In the genomic region with DNA sequence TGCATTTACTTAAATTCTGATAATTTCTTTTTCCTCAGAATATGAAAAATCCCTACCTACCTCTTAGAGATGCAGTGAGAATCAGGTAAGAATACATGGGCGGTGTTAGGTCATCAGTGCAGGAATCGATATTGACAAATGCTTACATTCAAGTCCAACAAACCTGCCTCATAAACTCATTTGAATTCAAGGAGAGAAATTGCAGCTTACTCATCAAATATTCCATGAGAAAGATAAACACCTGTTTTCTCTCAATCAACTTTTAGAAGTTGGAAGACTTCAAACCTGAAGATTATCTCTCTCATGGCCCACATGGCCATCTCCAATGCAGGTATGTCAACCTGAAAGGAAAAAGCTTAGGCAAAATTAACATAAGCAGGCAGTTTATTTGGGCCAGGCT, we compare ENCODE assay signal across 25 cellular contexts. TPM values are rescaled to one million over a fixed set of nuclear protein-coding genes. Genes with fewer than 3 reads are reported as not detected.
DNase-seq lines count a peak whose midpoint lies in the region; ATAC-seq, FAIRE-seq and TF ChIP-seq lines count a peak whose summit lies in the region.
"Had no signal": no experiment of that assay in that cellular context is flagged by ENCODE, and none has a peak within 500 bp of the region (broad histone marks: within the 10 kb centered on the region; RNA-seq: fewer than 3 reads in every experiment).

No MANE protein-coding gene starts in this region.

- no peaks in the 10 kb centered on the region for H3F3A ChIP-seq in GM23338 (replicated peaks; ENCODE audit: low read depth)

- no peaks in the 10 kb centered on the region for H3K79me2 ChIP-seq in GM23338 (replicated peaks; ENCODE audit: insufficient read depth)
- no peaks in the 10 kb centered on the region for H3K79me2 ChIP-seq in osteoblast (ENCODE audit: insufficient read depth, low read length)

- H2AFZ ChIP-seq in GM23338 (0 out of 2 replicates have a peak overlapping the region, but pooled peaks have one; percentile 25), osteoblast (ENCODE audit: low read length) (no peak overlapping the region)

- 48% methylated on average over 2 of the region's 2 CpGs for WGBS in A549 (ENCODE audit: missing lambda C conversion rate)

- no peak overlapping the region for H3K4me3 Mint-ChIP-seq in GM23338
- H3K4me3 Mint-ChIP-seq: B cell; CD4-positive, alpha-beta T cell; CD8-positive, alpha-beta T cell had no signal

- no peaks in the 10 kb centered on the region; the same call in 1 of the 2 replicates for H3K36me3 ChIP-seq in GM23338 (ENCODE audit: insufficient read depth)
- no peaks in the 10 kb centered on the region for H3K36me3 ChIP-seq in osteoblast (ENCODE audit: insufficient read depth, low read length)
- no peaks in the 10 kb centered on the region for H3K36me3 ChIP-seq in SJCRH30
- H3K36me3 ChIP-seq: BLaER1 treated with 17β-estradiol and CSF1 and Interleukin-3, amounts not matched to agents 10 nM and 100 nM had no signal

- H3K27ac ChIP-seq in A549 = no peak overlapping the region
- no peak overlapping the region for H3K27ac ChIP-seq in GM23338 (ENCODE audit: low read depth)
- no peak overlapping the region for H3K27ac ChIP-seq in osteoblast (ENCODE audit: low read depth, low read length)
- H3K27ac ChIP-seq in SJCRH30 = no peak overlapping the region
- H3K27ac ChIP-seq: BLaER1 treated with 17β-estradiol and CSF1 and Interleukin-3, amounts not matched to agents 10 nM and 100 nM; C4-2B had no signal

- H3K27ac Mint-ChIP-seq in GM23338 = no peak overlapping the region
- H3K27ac Mint-ChIP-seq: B cell; CD4-positive, alpha-beta T cell; CD8-positive, alpha-beta T cell had no signal

- peaks cover 3% of the 10 kb centered on the region for H3K27me3 Mint-ChIP-seq in GM23338 (ENCODE audit: insufficient read depth, low read depth, poor library complexity)

- no peak for DNase-seq in A549 (ENCODE audit: low read depth in 1 of 2, low spot score in 1 of 2)
- no peak for DNase-seq in GM23338 (ENCODE audit: low spot score)
- peak; percentile 21 for DNase-seq in osteoblast (ENCODE audit: insufficient read length, low spot score, missing footprints)
- DNase-seq in SJCRH30 = no peak
- DNase-seq: 8988T; AML-193; Caco-2; Calu3; CD4-positive, alpha-beta T cell; CD8-positive, alpha-beta T cell; DMS153; DMS53; DMS79; DND-41; EL; GDM1 had no signal

- no peak for ATAC-seq in A549
- ATAC-seq in GM23338 = no peak
- ATAC-seq in HG03342 (IDR thresholded peaks at IDR 0.05; ENCODE audit: unreplicated experiment) = no peak
- ATAC-seq: CD8-positive, alpha-beta T cell; GM12878 had no signal

- H4K20me1 ChIP-seq in GM23338 (replicated peaks; ENCODE audit: insufficient read depth) (no peaks in the 10 kb centered on the region), osteoblast (ENCODE audit: insufficient read depth, low read length) (no peaks in the 10 kb centered on the region)
- H4K20me1 ChIP-seq: BLaER1 treated with 17β-estradiol and CSF1 and Interleukin-3, amounts not matched to agents 10 nM and 100 nM had no signal

- POLR2A ChIA-PET in A549 (lab: Yijun Ruan, JAX) = interaction anchor here (1.5 kb wide), 1 partner anchor 18 kb away, joined by 15 read pairs; the partner anchor contains the start of gene PDCL3

- H3K4me1 ChIP-seq in A549 (no peaks in the 10 kb centered on the region), GM23338 (ENCODE audit: insufficient read depth) (peaks cover 9% of the 10 kb centered on the region; the same call in 1 of the 2 replicates), osteoblast (ENCODE audit: insufficient read depth, low read length) (no peaks in the 10 kb centered on the region), SJCRH30 (peaks cover 2% of the 10 kb centered on the region; the same call in 1 of the 2 replicates)
- H3K4me1 ChIP-seq: Caco-2 had no signal

- FAIRE-seq in A549 (lab: Jason Lieb, UNC) = no peak
- FAIRE-seq: A204.1, D721Med, GM12878, GM12892, GM18507 had no signal

- H3K36me3 Mint-ChIP-seq in GM23338 (ENCODE audit: low read depth) = peaks cover 14% of the 10 kb centered on the region; the same call in 2 of the 3 replicates
- H3K36me3 Mint-ChIP-seq: CD8-positive, alpha-beta T cell had no signal

- no peak for TF ChIP-seq RAD21 in A549 (conservative IDR thresholded peaks at IDR 0.05 in 1 of 2, IDR thresholded peaks at IDR 0.05 in 1 of 2)

- peaks cover 6% of the 10 kb centered on the region; the same call in 2 of the 3 replicates for H3K4me1 Mint-ChIP-seq in GM23338
- H3K4me1 Mint-ChIP-seq: B cell had no signal

- no peaks in the 10 kb centered on the region for H3K27me3 ChIP-seq in GM23338 (ENCODE audit: insufficient read depth)
- no peaks in the 10 kb centered on the region for H3K27me3 ChIP-seq in osteoblast (ENCODE audit: insufficient read depth, low read length)
- H3K27me3 ChIP-seq in SJCRH30 = no peaks in the 10 kb centered on the region
- H3K27me3 ChIP-seq: BLaER1 treated with 17β-estradiol and CSF1 and Interleukin-3, amounts not matched to agents 10 nM and 100 nM had no signal

- H3K4me3 ChIP-seq in A549 (no peak overlapping the region), GM23338 (no peak overlapping the region), osteoblast (ENCODE audit: insufficient read depth, low read length) (no peak overlapping the region), SJCRH30 (no peak overlapping the region)
- H3K4me3 ChIP-seq: BLaER1 treated with 17β-estradiol and CSF1 and Interleukin-3, amounts not matched to agents 10 nM and 100 nM; GM12878 had no signal

- H3K9me3 ChIP-seq in A549 = no peaks in the 10 kb centered on the region
- H3K9me3 ChIP-seq in osteoblast (ENCODE audit: low read depth, low read length) = no peaks in the 10 kb centered on the region
- no peaks in the 10 kb centered on the region for H3K9me3 ChIP-seq in SJCRH30 (replicated peaks)
- H3K9me3 ChIP-seq: Caco-2 had no signal

- H3K4me2 ChIP-seq in A549 = no peak overlapping the region
- no peak overlapping the region for H3K4me2 ChIP-seq in GM23338
- no peak overlapping the region for H3K4me2 ChIP-seq in osteoblast (ENCODE audit: insufficient read depth, low read length)
- H3K4me2 ChIP-seq: BLaER1 treated with 17β-estradiol and CSF1 and Interleukin-3, amounts not matched to agents 10 nM and 100 nM had no signal

- peaks cover 33% of the 10 kb centered on the region for H3K9me3 Mint-ChIP-seq in GM23338
- H3K9me3 Mint-ChIP-seq: CD4-positive, alpha-beta T cell; CD8-positive, alpha-beta T cell had no signal

- CTCF ChIA-PET in A549 (lab: Yijun Ruan, JAX) = interaction anchor here (0.7 kb wide), 1 partner anchor 61 kb away, joined by 3 read pairs; no protein-coding TSS in a partner anchor

- no peak for TF ChIP-seq POLR2A in A549 (IDR thresholded peaks at IDR 0.05; ENCODE audit: low read length)

- H3K9me2 ChIP-seq in GM23338 (ENCODE audit: insufficient read depth) = peaks cover 5% of the 10 kb centered on the region; the same call in 1 of the 2 replicates

- TF ChIP-seq CTCF in A549 (IDR thresholded peaks at IDR 0.05) (no peak), GM23338 (conservative IDR thresholded peaks at IDR 0.05; ENCODE audit: low read depth in 2 of 2) (no peak), osteoblast (IDR thresholded peaks at IDR 0.05; ENCODE audit: extremely low read depth, low read depth, low read length) (no peak)

- no peak for TF ChIP-seq EP300 in A549 (IDR thresholded peaks at IDR 0.05)

TF ChIP-seq in A549, 52 proteins besides CTCF, POLR2A, EP300 and RAD21:
- TF ChIP-seq MAFK (IDR thresholded peaks at IDR 0.05; ENCODE audit: partially characterized antibody) = peak; percentile 51
- TF ChIP-seq SMC3 (IDR thresholded peaks at IDR 0.05) = no peak
TF ChIP-seq in A549: peak in this region for 1.

TF ChIP-seq in GM23338, 12 proteins besides CTCF, POLR2A, EP300 and RAD21:
- no peak for TF ChIP-seq JUNB (IDR thresholded peaks at IDR 0.05; ENCODE audit: unreplicated experiment)
- no peak for TF ChIP-seq EZH2 (IDR thresholded peaks at IDR 0.05; ENCODE audit: low read depth, unreplicated experiment)
- no peak for TF ChIP-seq ZNF331 (CRISPR knock-in tag; IDR thresholded peaks at IDR 0.05; ENCODE audit: low read depth)

RNA-seq across cellular contexts. Expression of gene PDCL3, which starts 17.6 kb away (rescaled TPM):
- polyA plus RNA-seq in A549 (2011; rRNA removed) (47.8 and 63.1 TPM in 2 replicates), A549 (2017; fragmentation: RNase III; extraction: RNeasy Plus Mini Kit Qiagen cat#74134 plus additional on column Dnase treatment) (64.1 to 72.9 TPM (median 68.2 TPM) in 3 replicates), GM23338 (2016; fragmentation: Nextera tagmentation; extraction: Ambion mirVana) (59.2 and 72.4 TPM in 2 replicates)
- 31.3 and 40.2 TPM in 2 replicates for polyA plus RNA-seq in A549 (2012; cell fraction: cytosol; rRNA removed)
- 7.2 and 10.7 TPM in 2 replicates for polyA plus RNA-seq in A549 (2012; cell fraction: nucleus; rRNA removed)
- 13.6 and 13.8 TPM in 2 replicates for polyA minus RNA-seq in A549 (2011; rRNA and poly(A)+ RNA removed)
- total RNA-seq in GM23338 (2014; rRNA removed; shearing (Covaris generic)) = 25.0 and 28.1 TPM in 2 replicates
- total RNA-seq in osteoblast = 12.3 and 13.3 TPM in 2 replicates
- 22.4 and 23.1 TPM in 2 replicates for total RNA-seq in SJCRH30 (2014; rRNA removed; shearing (Covaris generic))
